Comparison of ENCODE assay signal across 31 cellular contexts in the genomic region with DNA sequence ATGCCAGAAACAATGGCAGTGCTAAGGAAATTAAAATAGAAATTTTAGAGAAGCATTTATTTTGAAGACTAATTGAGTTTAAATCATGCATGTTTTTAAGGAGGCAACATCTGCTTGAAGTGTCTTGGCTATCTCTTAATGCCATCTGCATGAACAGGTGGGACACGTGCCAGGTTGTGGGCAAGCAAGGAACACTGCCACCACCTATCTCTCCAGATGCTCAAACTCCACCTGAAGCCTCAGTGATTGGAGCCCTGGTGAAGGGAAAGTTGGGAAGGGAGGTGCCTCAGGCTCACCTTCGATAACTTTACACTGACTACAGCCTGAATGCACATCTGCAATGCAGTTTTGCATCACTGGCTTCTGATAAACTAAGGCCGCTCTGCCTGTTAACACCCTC.
"Had no signal": no experiment of that assay in that cellular context is flagged by ENCODE, and none has a peak within 500 bp of the region (broad histone marks: within the 10 kb centered on the region; RNA-seq: fewer than 3 reads in every experiment).

No MANE protein-coding gene starts in this region.

- H3K27ac Mint-ChIP-seq: activated B cell treated with CpG ODN at 0.5 μM for 24 hours; activated CD8-positive, alpha-beta T cell treated with anti-CD3 and anti-CD28 coated beads for 36 hours; activated naive CD8-positive, alpha-beta T cell; activated naive CD8-positive, alpha-beta T cell treated with anti-CD3 and anti-CD28 coated beads, Interleukin-2, amount 50 U/mL, for 24 hours; activated T-helper 17 cell treated with anti-CD3 and anti-CD28 coated beads, Interleukin-2, amount 50 U/mL, for 72 hours; effector memory CD8-positive, alpha-beta T cell; T-helper 2 cell treated with Interferon-gamma antibody and Interleukin-4, amounts not matched to agents 5 μg/mL and 100 μg/mL, for 36 hours had no signal

- H3K36me3 ChIP-seq: WERI-Rb-1 had no signal

- H3K4me1 ChIP-seq: adrenal gland, body of pancreas, gastroesophageal sphincter, heart right ventricle had no signal

- H3K27me3 ChIP-seq: adrenal gland, body of pancreas, esophagus squamous epithelium, gastroesophageal sphincter, heart right ventricle, hepatocyte had no signal

- H3K9me3 Mint-ChIP-seq: activated T-helper 17 cell treated with anti-CD3 and anti-CD28 coated beads, Interleukin-2, amount 50 U/mL, for 72 hours; effector memory CD8-positive, alpha-beta T cell had no signal

- H3K4me1 Mint-ChIP-seq: activated naive CD8-positive, alpha-beta T cell treated with anti-CD3 and anti-CD28 coated beads, Interleukin-2, amount 50 U/mL, for 24 hours; activated T-helper 17 cell treated with anti-CD3 and anti-CD28 coated beads, Interleukin-2, amount 50 U/mL, for 72 hours had no signal

- H3K27ac ChIP-seq: body of pancreas, esophagus squamous epithelium, gastroesophageal sphincter, heart right ventricle, hepatocyte, WERI-Rb-1 had no signal

- H3K4me3 ChIP-seq: adrenal gland, body of pancreas, esophagus squamous epithelium, gastroesophageal sphincter, heart right ventricle, hepatocyte had no signal

- H3K9me3 ChIP-seq: adrenal gland, esophagus squamous epithelium, gastroesophageal sphincter had no signal

- DNase-seq: activated B cell treated with CpG ODN at 0.5 μM for 24 hours; activated CD4-positive, alpha-beta T cell treated with anti-CD3 and anti-CD28 coated beads for 48 hours; activated CD4-positive, alpha-beta T cell treated with anti-CD3 and anti-CD28 coated beads, Interleukin-2, amount 50 U/mL, for 1 hour; activated CD4-positive, alpha-beta T cell treated with anti-CD3 and anti-CD28 coated beads, Interleukin-2, amount 50 U/mL, for 48 hours; activated CD8-positive, alpha-beta memory T cell treated with anti-CD3 and anti-CD28 coated beads for 24 hours; activated CD8-positive, alpha-beta T cell treated with anti-CD3 and anti-CD28 coated beads for 36 hours; activated effector memory CD4-positive, alpha-beta T cell treated with Interleukin-2 at 50 U/mL for 16 hours; activated gamma-delta T cell treated with Interleukin-2 at 50 U/mL for 16 hours; activated naive CD4-positive, alpha-beta T cell treated with anti-CD3 and anti-CD28 coated beads, Interleukin-2, amount 50 U/mL, for 16 hours; activated naive CD4-positive, alpha-beta T cell treated with Interleukin-2 at 50 U/mL for 16 hours; activated naive CD8-positive, alpha-beta T cell treated with anti-CD3 and anti-CD28 coated beads, Interleukin-2, amount 50 U/mL, for 24 hours; activated T-cell treated with anti-CD3 and anti-CD28 coated beads, Interleukin-2, amount 50 U/mL, for 4 hours; amygdala; aorta; body of pancreas; caudate nucleus; cortex of kidney; dermis blood vessel endothelial cell; effector CD4-positive, alpha-beta T cell; effector memory CD8-positive, alpha-beta T cell; esophagus squamous epithelium; foreskin melanocyte; heart right ventricle; T1000; WERI-Rb-1 had no signal

- H3K79me2 ChIP-seq: hepatocyte had no signal

- H3K4me3 Mint-ChIP-seq: activated B cell treated with CpG ODN at 0.5 μM for 24 hours; activated CD8-positive, alpha-beta T cell treated with anti-CD3 and anti-CD28 coated beads for 36 hours; activated naive CD8-positive, alpha-beta T cell; activated naive CD8-positive, alpha-beta T cell treated with anti-CD3 and anti-CD28 coated beads, Interleukin-2, amount 50 U/mL, for 24 hours; activated T-cell treated with anti-CD3 and anti-CD28 coated beads, Interleukin-2, amount 50 U/mL, for 4 hours; activated T-helper 17 cell treated with anti-CD3 and anti-CD28 coated beads, Interleukin-2, amount 50 U/mL, for 72 hours; effector memory CD8-positive, alpha-beta T cell; T-helper 2 cell treated with Interferon-gamma antibody and Interleukin-4, amounts not matched to agents 5 μg/mL and 100 μg/mL, for 36 hours had no signal

- H3K4me2 ChIP-seq: hepatocyte had no signal

- H3K36me3 Mint-ChIP-seq: activated naive CD8-positive, alpha-beta T cell had no signal
